Comparison of ENCODE assay signal across 12 cellular contexts in genomic region chr1:3070654-3071506, GRCh38. TPM values are rescaled to one million over a fixed set of nuclear protein-coding genes. Genes with fewer than 3 reads are reported as not detected.
A peak's percentile ranks its signal among the peaks of the same experiment; 100 is the strongest.
DNase-seq lines count a peak whose midpoint lies in the region; ATAC-seq, FAIRE-seq and TF ChIP-seq lines count a peak whose summit lies in the region.
"Had no signal": no experiment of that assay in that cellular context is flagged by ENCODE, and none has a peak within 500 bp of the region (broad histone marks: within the 10 kb centered on the region; RNA-seq: fewer than 3 reads in every experiment).

No MANE protein-coding gene starts in this region.

- peak overlapping the region; percentile 62 for H3K27ac Mint-ChIP-seq in progenitor cell of endocrine pancreas

- H3K4me3 ChIP-seq in AG10803 (ENCODE audit: low read length), result peak overlapping the region; percentile 12; the same call in 1 of the 2 replicates

- peak overlapping the region; percentile 72 for H3K4me3 Mint-ChIP-seq in progenitor cell of endocrine pancreas (ENCODE audit: low read depth)

- no peak for ATAC-seq in GM18505 (IDR thresholded peaks at IDR 0.05; ENCODE audit: unreplicated experiment)

- TF ChIP-seq CTCF in AG10803 (conservative IDR thresholded peaks at IDR 0.05; ENCODE audit: low read length) (no peak), progenitor cell of endocrine pancreas (IDR thresholded peaks at IDR 0.05; ENCODE audit: unreplicated experiment) (no peak), D721Med (IDR thresholded peaks at IDR 0.05; ENCODE audit: insufficient read depth, missing control alignments) (no peak)

- no peak for FAIRE-seq in D721Med (lab: Jason Lieb, UNC)

- H3K27me3 Mint-ChIP-seq in progenitor cell of endocrine pancreas, result peaks cover 2% of the 10 kb centered on the region

- no peak for TF ChIP-seq POLR2A in GM18505 (IDR thresholded peaks at IDR 0.05; ENCODE audit: borderline replicate concordance, extremely low read depth, insufficient read depth, insufficient read length)

- H3K4me1 Mint-ChIP-seq in progenitor cell of endocrine pancreas (ENCODE audit: low read depth), result peaks cover 24% of the 10 kb centered on the region

- H3K9me3 Mint-ChIP-seq in progenitor cell of endocrine pancreas (ENCODE audit: low read depth), result no peaks in the 10 kb centered on the region

- no peak for DNase-seq in AG10803 (ENCODE audit: low read depth)
- DNase-seq in astrocyte of the hippocampus (ENCODE audit: low read depth, low spot score), result peak; percentile 61
- DNase-seq in hepatic stellate cell (ENCODE audit: low spot score), result peak; percentile 55
- DNase-seq in progenitor cell of endocrine pancreas (ENCODE audit: low spot score, unreplicated experiment), result no peak
- no peak for DNase-seq in stimulated activated CD4-positive, alpha-beta T cell treated with anti-CD3 and anti-CD28 coated beads, Interleukin-2, amount 100 ng/mL, for 24 hours
- no peak for DNase-seq in D721Med (ENCODE audit: insufficient read length, low spot score)
- DNase-seq in activated effector memory CD4-positive, alpha-beta T cell treated with Interleukin-2 at 50 U/mL for 16 hours, result no peak
- DNase-seq: COR-L47; effector CD4-positive, alpha-beta T cell; NCI-H526 treated with DMSO at 0.1 percent for 48 hours; WERI-Rb-1 had no signal

- H3K36me3 Mint-ChIP-seq in progenitor cell of endocrine pancreas (ENCODE audit: insufficient read depth), result no peaks in the 10 kb centered on the region

RNA-seq across cellular contexts. Expression of gene PRDM16, which starts 1.9 kb away (rescaled TPM):
- 68.7 and 69.1 TPM in 2 replicates for total RNA-seq in progenitor cell of endocrine pancreas

RNA-seq across cellular contexts. Expression of gene ACTRT2, which starts 49.6 kb away (rescaled TPM):
- total RNA-seq in progenitor cell of endocrine pancreas, result 0.20 TPM in 1 of 2 replicates, not detected in the other

Comparison
In these comparisons a context has a peak if more than half of its experiments do, and no peak if none do; other contexts are left out.
1. DNase-seq: peak in astrocyte of the hippocampus (single experiment) and hepatic stellate cell (single experiment); none in AG10803 (single experiment), progenitor cell of endocrine pancreas (single experiment), stimulated activated CD4-positive, alpha-beta T cell treated with anti-CD3 and anti-CD28 coated beads, Interleukin-2, amount 100 ng/mL, for 24 hours (0 of 2), D721Med (single experiment) and activated effector memory CD4-positive, alpha-beta T cell treated with Interleukin-2 at 50 U/mL for 16 hours (single experiment).